11 cellular contexts compared by ENCODE assay signal in genomic region chr2:47334356-47335136, GRCh38. TPM values are rescaled to one million over a fixed set of nuclear protein-coding genes. Genes with fewer than 3 reads are reported as not detected.
DNase-seq lines count a peak whose midpoint lies in the region; TF ChIP-seq lines count a peak whose summit lies in the region.
"Had no signal": no experiment of that assay in that cellular context is flagged by ENCODE, and none has a peak within 500 bp of the region (broad histone marks: within the 10 kb centered on the region; RNA-seq: fewer than 3 reads in every experiment).

No MANE protein-coding gene starts in this region.

- no peaks in the 10 kb centered on the region for H3K79me1 ChIP-seq in H9 (ENCODE audit: insufficient read depth, low read depth, low read length, poor library complexity, severe bottlenecking)

- H3T11ph ChIP-seq in H9 (ENCODE audit: low read length), result no peak overlapping the region

- H3K4me1 ChIP-seq in H9 (ENCODE audit: insufficient read depth, low read length) (peaks cover 2% of the 10 kb centered on the region; the same call in 1 of the 2 replicates), ectodermal cell (ENCODE audit: control insufficient read depth, insufficient read depth, low read length) (peaks cover 6% of the 10 kb centered on the region), PC-9 (replicated peaks; ENCODE audit: insufficient read depth) (peaks cover 13% of the 10 kb centered on the region)

- H2BK12ac ChIP-seq in H9 (ENCODE audit: insufficient read length, low read depth, low read length), result no peak overlapping the region

- H3K4me2 ChIP-seq in H9 (ENCODE audit: insufficient read depth, insufficient read length, low read length) (peak overlapping the region; percentile 1), PC-9 (no peak overlapping the region)

- no peak overlapping the region for H3K14ac ChIP-seq in H9 (ENCODE audit: insufficient read depth, low read length)

- BruUV-seq in PC-9 (replicated peaks; lab: Mats Ljungman, UMichigan), result no TSS peak

- no peak overlapping the region for H2BK20ac ChIP-seq in H9 (ENCODE audit: low read depth, low read length, poor library complexity, severe bottlenecking)

- H3K36me3 ChIP-seq in ectodermal cell (ENCODE audit: control insufficient read depth, insufficient read depth, low read length), result no peaks in the 10 kb centered on the region
- H3K36me3 ChIP-seq in PC-9 (ENCODE audit: low read depth), result no peaks in the 10 kb centered on the region; the same call in 1 of the 2 replicates

- H3K79me2 ChIP-seq in H9 (ENCODE audit: insufficient read depth, low read length), result no peaks in the 10 kb centered on the region
- H3K79me2 ChIP-seq in PC-9 (ENCODE audit: low read depth), result no peaks in the 10 kb centered on the region

- no peak overlapping the region for H4K8ac ChIP-seq in H9 (replicated peaks; ENCODE audit: insufficient read length, low read depth, low read length)

- H3K23me2 ChIP-seq in H9 (ENCODE audit: insufficient read length, low read depth, low read length, poor library complexity, severe bottlenecking), result no peaks in the 10 kb centered on the region

- no peak overlapping the region for H2AK5ac ChIP-seq in H9 (ENCODE audit: insufficient read length, low read length)

- no peak overlapping the region for H3K56ac ChIP-seq in H9 (ENCODE audit: insufficient read length, low read depth, low read length)

- H3K9ac ChIP-seq in H9 (ENCODE audit: extremely low read depth, insufficient read length, low read length), result no peak overlapping the region

- H2BK5ac ChIP-seq in H9 (ENCODE audit: insufficient read length, low read length), result no peak overlapping the region

- H4K20me1 ChIP-seq in H9 (ENCODE audit: control insufficient read depth, insufficient read depth, insufficient read length) (no peaks in the 10 kb centered on the region), PC-9 (ENCODE audit: insufficient read depth) (no peaks in the 10 kb centered on the region)

- peaks cover 40 to 43% of the 10 kb centered on the region in 2 experiments for H3K4me1 Mint-ChIP-seq in H9
- H3K4me1 Mint-ChIP-seq: activated CD4-positive, alpha-beta memory T cell treated with anti-CD3 and anti-CD28 coated beads, Interleukin-2, amount 10 ng/mL, durations not matched to agents 7 days and 5 days; stimulated activated effector memory CD8-positive, alpha-beta T cell treated with anti-CD3 and anti-CD28 coated beads, Interleukin-12 subunit alpha, Interleukin-12 subunit beta, amount 100 ng/mL, for 72 hours had no signal

- H3K9me2 ChIP-seq in PC-9 (ENCODE audit: insufficient read depth), result no peaks in the 10 kb centered on the region

- no peak overlapping the region for H4K91ac ChIP-seq in H9 (ENCODE audit: insufficient read length, low read depth, low read length)

- H2AFZ ChIP-seq in H9 (ENCODE audit: low read length), result no peak overlapping the region
- no peak overlapping the region for H2AFZ ChIP-seq in PC-9

- H3K9me3 Mint-ChIP-seq in H9, result no peaks in the 10 kb centered on the region; a peak in 1 of 5 replicates
- H3K9me3 Mint-ChIP-seq: activated CD4-positive, alpha-beta memory T cell treated with anti-CD3 and anti-CD28 coated beads, Interleukin-2, amount 10 ng/mL, durations not matched to agents 7 days and 5 days; naive thymus-derived CD4-positive, alpha-beta T cell; stimulated activated effector memory CD8-positive, alpha-beta T cell treated with anti-CD3 and anti-CD28 coated beads, Interleukin-12 subunit alpha, Interleukin-12 subunit beta, amount 100 ng/mL, for 72 hours had no signal

- peak overlapping the region; percentile 90 to 96 (median 92); a peak in 6 of 7 replicates for H3K27ac Mint-ChIP-seq in H9
- H3K27ac Mint-ChIP-seq: activated CD4-positive, alpha-beta memory T cell treated with anti-CD3 and anti-CD28 coated beads, Interleukin-2, amount 10 ng/mL, durations not matched to agents 7 days and 5 days; activated naive CD8-positive, alpha-beta T cell; naive thymus-derived CD4-positive, alpha-beta T cell; stimulated activated effector memory CD8-positive, alpha-beta T cell treated with anti-CD3 and anti-CD28 coated beads, Interleukin-12 subunit alpha, Interleukin-12 subunit beta, amount 100 ng/mL, for 72 hours had no signal

- CTCF ChIA-PET in PC-9 (lab: Charles Lee), result interaction anchor here (0.5 to 3.3 kb wide), 12 partner anchors 10 to 433 kb away, joined by 3 to 86 read pairs (median 6); partner anchors contain the start of gene MSH2

- H3K36me3 Mint-ChIP-seq in H9 (ENCODE audit: insufficient read depth in 1 of 3, low read depth in 3 of 3), result peaks cover 3 to 28% (median 24%) of the 10 kb centered on the region in 3 experiments
- H3K36me3 Mint-ChIP-seq: activated naive CD8-positive, alpha-beta T cell; naive thymus-derived CD4-positive, alpha-beta T cell; stimulated activated effector memory CD8-positive, alpha-beta T cell treated with anti-CD3 and anti-CD28 coated beads, Interleukin-12 subunit alpha, Interleukin-12 subunit beta, amount 100 ng/mL, for 72 hours had no signal

- H3K27ac ChIP-seq in H9 (ENCODE audit: insufficient read length, low read depth, low read length), result no peak overlapping the region
- peak overlapping the region; percentile 62 for H3K27ac ChIP-seq in ectodermal cell (ENCODE audit: insufficient read depth, low read depth, low read length, poor library complexity, severe bottlenecking)
- no peak overlapping the region for H3K27ac ChIP-seq in PC-9

- H3F3A ChIP-seq in PC-9 (ENCODE audit: insufficient read depth, low read depth), result peaks cover 16% of the 10 kb centered on the region

- H3K27me3 ChIP-seq in H9 (ENCODE audit: insufficient read depth, low read length), result no peaks in the 10 kb centered on the region
- no peaks in the 10 kb centered on the region for H3K27me3 ChIP-seq in ectodermal cell (ENCODE audit: control insufficient read depth, insufficient read depth, low read length, poor library complexity, severe bottlenecking)
- no peaks in the 10 kb centered on the region for H3K27me3 ChIP-seq in PC-9 (ENCODE audit: insufficient read depth, low read depth)

- no peak for TF ChIP-seq CTCF in H9 (conservative IDR thresholded peaks at IDR 0.05)
- no peak for TF ChIP-seq CTCF in foreskin fibroblast (IDR thresholded peaks at IDR 0.05; ENCODE audit: low read depth, low read length)
- no peak for TF ChIP-seq CTCF in PC-9 (conservative IDR thresholded peaks at IDR 0.05)

- H2BK15ac ChIP-seq in H9 (ENCODE audit: low read depth, low read length), result no peak overlapping the region

- H3K4me3 Mint-ChIP-seq in H9, result peak overlapping the region; percentile 30 to 59; a peak in 2 of 5 replicates
- H3K4me3 Mint-ChIP-seq: activated CD4-positive, alpha-beta memory T cell treated with anti-CD3 and anti-CD28 coated beads, Interleukin-2, amount 10 ng/mL, durations not matched to agents 7 days and 5 days; activated naive CD8-positive, alpha-beta T cell; naive thymus-derived CD4-positive, alpha-beta T cell; stimulated activated effector memory CD8-positive, alpha-beta T cell treated with anti-CD3 and anti-CD28 coated beads, Interleukin-12 subunit alpha, Interleukin-12 subunit beta, amount 100 ng/mL, for 72 hours had no signal

- intact Hi-C loops in PC-9 (cut with micrococcal nuclease; ENCODE audit: unreplicated experiment), result loop anchor here (1.0 to 10.0 kb wide), 4 partner anchors 39 to 770 kb away; no protein-coding TSS in a partner anchor

- H3K4me3 ChIP-seq in ectodermal cell (ENCODE audit: insufficient read depth, low read depth, low read length) (no peak overlapping the region), foreskin fibroblast (ENCODE audit: low read depth in 1 of 2, low read length in 2 of 2) (no peak overlapping the region), PC-9 (no peak overlapping the region)

- no peak overlapping the region for H2BK120ac ChIP-seq in H9 (ENCODE audit: low read depth, low read length, poor library complexity, severe bottlenecking)

- no CpG with 5 or more reads among the region's 13 CpGs for WGBS in H9 (ENCODE audit: extremely low coverage, insufficient read length, low lambda C conversion rate)
- 29 to 30% methylated on average over 13 of the region's 13 CpGs for WGBS in ectodermal cell, 2 experiments

- H3K27me3 Mint-ChIP-seq in H9 (ENCODE audit: low read depth), result no peaks in the 10 kb centered on the region
- H3K27me3 Mint-ChIP-seq: activated naive CD8-positive, alpha-beta T cell had no signal

- no peak overlapping the region for H4K5ac ChIP-seq in H9 (ENCODE audit: insufficient read length, low read depth, low read length)

- H3K23ac ChIP-seq in H9 (ENCODE audit: insufficient read length, low read depth, low read length), result no peak overlapping the region

- DNase-seq in H9 (peak; percentile 84), NCI-H2196 (lab: John Stamatoyannopoulos, UW; ENCODE audit: unreplicated experiment) (peak; percentile 33), occipital lobe (lab: John Stamatoyannopoulos, UW) (peak; percentile 8), activated T-cell treated with anti-CD3 and anti-CD28 coated beads for 4 hours (no peak), foreskin fibroblast (no peak), PC-9 (no peak)
- DNase-seq: activated CD4-positive, alpha-beta memory T cell treated with anti-CD3 and anti-CD28 coated beads, Interleukin-2, amount 10 ng/mL, durations not matched to agents 7 days and 5 days had no signal

- peak overlapping the region; percentile 50 for H3K18ac ChIP-seq in H9 (ENCODE audit: insufficient read length, low read depth, low read length)

- no peaks in the 10 kb centered on the region for H3K9me3 ChIP-seq in H9 (ENCODE audit: control insufficient read depth, low read depth, low read length)
- H3K9me3 ChIP-seq in ectodermal cell (ENCODE audit: control insufficient read depth, low read length), result no peaks in the 10 kb centered on the region
- no peaks in the 10 kb centered on the region; the same call in 1 of the 2 replicates for H3K9me3 ChIP-seq in PC-9 (ENCODE audit: insufficient read depth, low read depth)

- no peak overlapping the region; the same call in 1 of the 2 replicates for H3K4ac ChIP-seq in H9 (ENCODE audit: low read depth, low read length)

- POLR2A ChIA-PET in PC-9 (lab: Charles Lee; ENCODE audit: unreplicated experiment), result interaction anchor here (0.5 to 0.9 kb wide), 5 partner anchors 11 to 126 kb away, joined by 3 to 32 read pairs (median 6); partner anchors contain the start of gene MSH2

RNA-seq across cellular contexts. Expression of gene EPCAM, which starts 34.6 kb away (rescaled TPM):
- 188 and 203 TPM in 2 replicates for total RNA-seq in H9 (2021)
- 3.5 TPM for polyA plus RNA-seq in ectodermal cell (2013, experiment 1 of 4)
- polyA plus RNA-seq in ectodermal cell (2013, experiment 2 of 4), result 2.2 TPM
- 2.5 TPM for polyA plus RNA-seq in ectodermal cell (2013, experiment 3 of 4)
- 2.3 TPM for polyA plus RNA-seq in ectodermal cell (2013, experiment 4 of 4)
- 55.7 TPM for total RNA-seq in occipital lobe
- 303 and 334 TPM in 2 replicates for total RNA-seq in PC-9 (2021)
- total RNA-seq: activated CD4-positive, alpha-beta memory T cell treated with anti-CD3 and anti-CD28 coated beads, Interleukin-2, amount 10 ng/mL, durations not matched to agents 7 days and 5 days; naive thymus-derived CD4-positive, alpha-beta T cell had no signal
- polyA plus RNA-seq: naive thymus-derived CD4-positive, alpha-beta T cell had no signal

Comparison
In these comparisons a context has a peak if more than half of its experiments do, and no peak if none do; other contexts are left out.
1. DNase-seq: peak in H9 (single experiment), NCI-H2196 (single experiment) and occipital lobe (single experiment); none in activated T-cell treated with anti-CD3 and anti-CD28 coated beads for 4 hours (single experiment), foreskin fibroblast (0 of 2) and PC-9 (0 of 2).